ENCODE assay signal across 8 cellular contexts in the genomic region with DNA sequence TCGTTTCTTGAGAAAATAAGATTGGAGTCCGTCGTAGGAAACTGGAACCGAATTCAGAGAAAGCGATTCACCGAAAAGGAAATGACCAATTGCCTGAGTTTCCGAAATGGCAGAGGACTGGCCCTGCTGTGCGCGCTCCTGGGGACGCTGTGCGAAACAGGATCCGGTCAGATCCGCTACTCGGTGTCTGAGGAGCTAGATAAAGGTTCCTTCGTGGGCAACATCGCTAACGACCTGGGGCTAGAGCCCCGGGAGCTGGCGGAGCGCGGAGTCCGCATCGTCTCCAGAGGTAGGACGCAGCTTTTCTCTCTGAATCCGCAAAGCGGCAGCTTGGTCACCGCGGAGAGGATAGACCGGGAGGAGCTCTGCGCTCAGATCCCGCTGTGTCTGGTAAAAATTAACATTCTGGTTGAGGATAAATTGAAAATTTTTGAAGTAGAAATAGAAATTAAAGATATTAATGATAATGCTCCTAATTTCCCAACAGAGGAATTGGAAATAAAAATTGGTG. TPM values are rescaled to one million over a fixed set of nuclear protein-coding genes. Genes with fewer than 3 reads are reported as not detected.
DNase-seq lines count a peak whose midpoint lies in the region; ATAC-seq and TF ChIP-seq lines count a peak whose summit lies in the region.
"Had no signal": no experiment of that assay in that cellular context is flagged by ENCODE, and none has a peak within 500 bp of the region (broad histone marks: within the 10 kb centered on the region; RNA-seq: fewer than 3 reads in every experiment).

No MANE protein-coding gene starts in this region.

- H3K9me3 Mint-ChIP-seq in activated CD4-positive, alpha-beta T cell treated with anti-CD3 and anti-CD28 coated beads for 36 hours (ENCODE audit: low read depth), result peaks cover 35% of the 10 kb centered on the region
- H3K9me3 Mint-ChIP-seq in stimulated activated memory B cell treated with anti-CD40 and anti-IgM and Interleukin-4, amounts not matched to agents 10 μg/mL and 1 μg/mL and 100 μg/mL, for 72 hours, result peaks cover 22% of the 10 kb centered on the region

- H3K27me3 Mint-ChIP-seq in activated CD4-positive, alpha-beta T cell treated with anti-CD3 and anti-CD28 coated beads for 36 hours, result peaks cover 61% of the 10 kb centered on the region
- peaks cover 85% of the 10 kb centered on the region for H3K27me3 Mint-ChIP-seq in stimulated activated memory B cell treated with anti-CD40 and anti-IgM and Interleukin-4, amounts not matched to agents 10 μg/mL and 1 μg/mL and 100 μg/mL, for 72 hours

- no peaks in the 10 kb centered on the region for H3K4me1 Mint-ChIP-seq in activated CD4-positive, alpha-beta T cell treated with anti-CD3 and anti-CD28 coated beads for 36 hours
- no peaks in the 10 kb centered on the region for H3K4me1 Mint-ChIP-seq in stimulated activated memory B cell treated with anti-CD40 and anti-IgM and Interleukin-4, amounts not matched to agents 10 μg/mL and 1 μg/mL and 100 μg/mL, for 72 hours

- H3K4me3 ChIP-seq in esophagus muscularis mucosa, result peak overlapping the region; percentile 26 to 30 (median 29)

- peak overlapping the region; percentile 43 for H3K4me3 Mint-ChIP-seq in activated CD4-positive, alpha-beta T cell treated with anti-CD3 and anti-CD28 coated beads for 36 hours
- peak overlapping the region; percentile 34 for H3K4me3 Mint-ChIP-seq in stimulated activated memory B cell treated with anti-CD40 and anti-IgM and Interleukin-4, amounts not matched to agents 10 μg/mL and 1 μg/mL and 100 μg/mL, for 72 hours
- H3K4me3 Mint-ChIP-seq: activated T-cell treated with anti-CD3 and anti-CD28 coated beads, Interleukin-2, amount 50 U/mL, for 4 hours had no signal

- no peak for TF ChIP-seq EP300 in esophagus muscularis mucosa (IDR thresholded peaks at IDR 0.05)

- no peak for ATAC-seq in activated CD4-positive, alpha-beta T cell treated with anti-CD3 and anti-CD28 coated beads for 36 hours
- no peak for ATAC-seq in stimulated activated memory B cell treated with anti-CD40 and anti-IgM and Interleukin-4, amounts not matched to agents 10 μg/mL and 1 μg/mL and 100 μg/mL, for 72 hours
- ATAC-seq in GM19351 (IDR thresholded peaks at IDR 0.05; ENCODE audit: unreplicated experiment) (no peak), GM19023 (IDR thresholded peaks at IDR 0.05; ENCODE audit: unreplicated experiment) (no peak)
- ATAC-seq: activated T-cell treated with anti-CD3 and anti-CD28 coated beads, Interleukin-2, amount 50 U/mL, for 4 hours had no signal

- 23% methylated on average over 31 of the region's 31 CpGs for WGBS in esophagus muscularis mucosa

- POLR2A ChIA-PET in activated CD4-positive, alpha-beta T cell treated with anti-CD3 and anti-CD28 coated beads for 36 hours (lab: Charles Lee), result no interaction called here

- H3K4me1 ChIP-seq in esophagus muscularis mucosa, result no peaks in the 10 kb centered on the region

- H3K27me3 ChIP-seq in esophagus muscularis mucosa, result peaks cover 0 to 54% (median 0%) of the 10 kb centered on the region in 4 donors

- peaks cover 0 to 98% (median 81%) of the 10 kb centered on the region in 4 donors for H3K9me3 ChIP-seq in esophagus muscularis mucosa

- H3K36me3 Mint-ChIP-seq in activated CD4-positive, alpha-beta T cell treated with anti-CD3 and anti-CD28 coated beads for 36 hours (ENCODE audit: low read depth), result peaks cover 25% of the 10 kb centered on the region
- H3K36me3 Mint-ChIP-seq in stimulated activated memory B cell treated with anti-CD40 and anti-IgM and Interleukin-4, amounts not matched to agents 10 μg/mL and 1 μg/mL and 100 μg/mL, for 72 hours, result no peaks in the 10 kb centered on the region

- no peaks in the 10 kb centered on the region for H3K36me3 ChIP-seq in esophagus muscularis mucosa

- no peak for DNase-seq in activated CD4-positive, alpha-beta T cell treated with anti-CD3 and anti-CD28 coated beads for 36 hours
- no peak for DNase-seq in activated CD4-positive, alpha-beta T cell treated with anti-CD3 and anti-CD28 coated beads for 1 hour
- DNase-seq in esophagus muscularis mucosa (ENCODE audit: extremely low spot score), result no peak
- DNase-seq: ACHN; activated T-cell treated with anti-CD3 and anti-CD28 coated beads, Interleukin-2, amount 50 U/mL, for 4 hours had no signal

- H3K27ac ChIP-seq in esophagus muscularis mucosa (replicated peaks in 1 of 4), result no peak overlapping the region

- H3K27ac Mint-ChIP-seq in activated CD4-positive, alpha-beta T cell treated with anti-CD3 and anti-CD28 coated beads for 36 hours, result no peak overlapping the region
- H3K27ac Mint-ChIP-seq in stimulated activated memory B cell treated with anti-CD40 and anti-IgM and Interleukin-4, amounts not matched to agents 10 μg/mL and 1 μg/mL and 100 μg/mL, for 72 hours, result no peak overlapping the region

- CTCF ChIA-PET in activated CD4-positive, alpha-beta T cell treated with anti-CD3 and anti-CD28 coated beads for 36 hours (lab: Charles Lee), result interaction anchor here (0.6 to 2.4 kb wide), 14 partner anchors 9 to 642 kb away, joined by 3 to 10 read pairs (median 4); a partner anchor contains a TSS

- no peak for TF ChIP-seq CTCF in esophagus muscularis mucosa (IDR thresholded peaks at IDR 0.05)

- TF ChIP-seq POLR2A in esophagus muscularis mucosa (IDR thresholded peaks at IDR 0.05; ENCODE audit: low read depth), result no peak

- intact Hi-C loops in activated CD4-positive, alpha-beta T cell treated with anti-CD3 and anti-CD28 coated beads for 36 hours (cut with DNase I, micrococcal nuclease), result loop anchor here in 1 of 2 experiments (10.0 kb wide), 1 partner anchor 239 kb away; a partner anchor contains a TSS
- intact Hi-C loops in esophagus muscularis mucosa (cut with DNase I), result no loop called here

RNA-seq across cellular contexts. Expression of a gene that starts 0.4 kb away (rescaled TPM):
- not detected for total RNA-seq in activated CD4-positive, alpha-beta T cell treated with anti-CD3 and anti-CD28 coated beads for 36 hours
- total RNA-seq in esophagus muscularis mucosa, result 1 to 10 TPM; 1.7 to 2.6 (median 1.8) TPM
- total RNA-seq: activated T-cell treated with anti-CD3 and anti-CD28 coated beads, Interleukin-2, amount 50 U/mL, for 4 hours had no signal

RNA-seq across cellular contexts. Expression of a gene that starts 5.4 kb away (rescaled TPM):
- total RNA-seq in activated CD4-positive, alpha-beta T cell treated with anti-CD3 and anti-CD28 coated beads for 36 hours, result not detected
- 1 to 10 TPM; 2.5 to 5.4 (median 4.0) TPM for total RNA-seq in esophagus muscularis mucosa

RNA-seq across cellular contexts. Expression of a gene that starts 5.9 kb away (rescaled TPM):
- total RNA-seq in activated CD4-positive, alpha-beta T cell treated with anti-CD3 and anti-CD28 coated beads for 36 hours, result not detected
- 1 to 10 TPM; 2.7 to 5.1 (median 3.0) TPM for total RNA-seq in esophagus muscularis mucosa

RNA-seq across cellular contexts. Expression of a gene that starts 10.8 kb away (rescaled TPM):
- under 1 TPM; 0.11 TPM for total RNA-seq in activated CD4-positive, alpha-beta T cell treated with anti-CD3 and anti-CD28 coated beads for 36 hours
- 1 to 10 TPM; 3.6 to 7.9 (median 4.6) TPM for total RNA-seq in esophagus muscularis mucosa

RNA-seq across cellular contexts. Expression of a gene that starts 13.7 kb away (rescaled TPM):
- under 1 TPM in 1 of 2 experiments, not detected in 1; 0.05 TPM for total RNA-seq in activated CD4-positive, alpha-beta T cell treated with anti-CD3 and anti-CD28 coated beads for 36 hours
- 1 to 10 TPM in 1 of 4 donors, under 1 TPM in 3; 0.45 to 1.2 (median 0.76) TPM for total RNA-seq in esophagus muscularis mucosa
